Comparison of ENCODE assay signal across 1 cellular context in the genomic region with DNA sequence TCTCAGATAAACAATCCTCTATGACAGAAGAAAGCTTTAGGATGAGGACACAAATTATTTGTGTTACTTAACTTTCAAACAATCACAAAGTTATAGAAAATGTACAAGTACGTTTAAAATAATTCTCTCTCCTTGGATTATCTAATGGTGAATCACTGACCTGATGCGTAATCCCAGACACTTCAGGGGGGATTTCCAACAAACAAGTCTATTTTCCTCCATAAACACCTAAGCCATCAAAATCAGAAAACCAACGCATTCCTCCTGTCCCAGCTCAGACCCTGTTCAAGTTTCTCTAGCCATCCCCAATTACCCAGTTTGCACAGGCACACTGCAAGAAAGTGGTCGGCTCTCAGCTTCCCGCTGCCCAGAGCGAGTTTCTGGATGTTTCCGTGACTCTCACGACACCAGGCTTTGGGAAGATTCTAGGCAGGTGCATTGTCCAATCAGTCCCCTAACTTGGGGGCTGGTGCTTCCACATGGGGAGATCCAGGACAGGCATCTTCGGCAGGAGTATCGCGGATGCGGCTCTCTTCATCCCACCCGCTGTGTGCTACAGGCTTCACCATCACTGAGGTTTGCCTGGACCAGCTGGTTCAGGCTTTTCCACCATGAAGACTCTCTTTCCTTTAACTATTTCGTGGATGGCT.
TF ChIP-seq lines count a peak whose summit lies in the region.

No MANE protein-coding gene starts in this region.

TF ChIP-seq in IMR-90, 13 proteins besides CTCF, POLR2A, EP300 and RAD21:
- TF ChIP-seq BHLHE40 (IDR thresholded peaks at IDR 0.05; ENCODE audit: low read depth, low read length) (no peak), NFE2L2 (IDR thresholded peaks at IDR 0.05; ENCODE audit: low read depth, low read length) (no peak), RCOR1 (IDR thresholded peaks at IDR 0.05; ENCODE audit: insufficient replicate concordance, low read length) (no peak), CEBPB (IDR thresholded peaks at IDR 0.05; ENCODE audit: low read depth, low read length) (no peak), FOS (IDR thresholded peaks at IDR 0.05; ENCODE audit: low read depth, low read length) (no peak), SMC3 (IDR thresholded peaks at IDR 0.05; ENCODE audit: low read depth, low read length) (no peak), RFX5 (IDR thresholded peaks at IDR 0.05; ENCODE audit: low read depth, low read length) (no peak), MAFK (IDR thresholded peaks at IDR 0.05; ENCODE audit: low read depth, low read length) (no peak), MXI1 (IDR thresholded peaks at IDR 0.05; ENCODE audit: borderline replicate concordance, low read depth, low read length) (no peak), CHD1 (IDR thresholded peaks at IDR 0.05; ENCODE audit: low read depth, low read length) (no peak), MAZ (IDR thresholded peaks at IDR 0.05; ENCODE audit: borderline replicate concordance, low read depth, low read length) (no peak)
- TF ChIP-seq, protein P1, sequence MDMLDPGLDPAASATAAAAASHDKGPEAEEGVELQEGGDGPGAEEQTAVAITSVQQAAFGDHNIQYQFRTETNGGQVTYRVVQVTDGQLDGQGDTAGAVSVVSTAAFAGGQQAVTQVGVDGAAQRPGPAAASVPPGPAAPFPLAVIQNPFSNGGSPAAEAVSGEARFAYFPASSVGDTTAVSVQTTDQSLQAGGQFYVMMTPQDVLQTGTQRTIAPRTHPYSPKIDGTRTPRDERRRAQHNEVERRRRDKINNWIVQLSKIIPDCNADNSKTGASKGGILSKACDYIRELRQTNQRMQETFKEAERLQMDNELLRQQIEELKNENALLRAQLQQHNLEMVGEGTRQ (IDR thresholded peaks at IDR 0.05; ENCODE audit: low read depth, low read length): no peak
- TF ChIP-seq, protein P2, sequence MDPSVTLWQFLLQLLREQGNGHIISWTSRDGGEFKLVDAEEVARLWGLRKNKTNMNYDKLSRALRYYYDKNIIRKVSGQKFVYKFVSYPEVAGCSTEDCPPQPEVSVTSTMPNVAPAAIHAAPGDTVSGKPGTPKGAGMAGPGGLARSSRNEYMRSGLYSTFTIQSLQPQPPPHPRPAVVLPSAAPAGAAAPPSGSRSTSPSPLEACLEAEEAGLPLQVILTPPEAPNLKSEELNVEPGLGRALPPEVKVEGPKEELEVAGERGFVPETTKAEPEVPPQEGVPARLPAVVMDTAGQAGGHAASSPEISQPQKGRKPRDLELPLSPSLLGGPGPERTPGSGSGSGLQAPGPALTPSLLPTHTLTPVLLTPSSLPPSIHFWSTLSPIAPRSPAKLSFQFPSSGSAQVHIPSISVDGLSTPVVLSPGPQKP (IDR thresholded peaks at IDR 0.05; ENCODE audit: borderline replicate concordance, low read depth, low read length): no peak
TF ChIP-seq in IMR-90: peak in this region for 0.
